Comparison of ENCODE assay signal across 28 cellular contexts in genomic region chr11:59025097-59025496, GRCh38.
DNase-seq lines count a peak whose midpoint lies in the region; ATAC-seq, FAIRE-seq and TF ChIP-seq lines count a peak whose summit lies in the region.
"Had no signal": no experiment of that assay in that cellular context is flagged by ENCODE, and none has a peak within 500 bp of the region (broad histone marks: within the 10 kb centered on the region; RNA-seq: fewer than 3 reads in every experiment).

No MANE protein-coding gene starts in this region.

- no peaks in the 10 kb centered on the region for H3K36me3 Mint-ChIP-seq in neural progenitor cell
- H3K36me3 Mint-ChIP-seq: stimulated activated effector memory CD8-positive, alpha-beta T cell treated with anti-CD3 and anti-CD28 coated beads, Interleukin-12 subunit alpha, Interleukin-12 subunit beta, amount 100 ng/mL, for 72 hours; T-cell had no signal

- H3K4me3 ChIP-seq in neural progenitor cell = no peak overlapping the region
- H3K4me3 ChIP-seq: cardiac muscle cell, left ventricle myocardium inferior, testis, vagina had no signal

- no peak overlapping the region for H3K9ac ChIP-seq in neural progenitor cell
- H3K9ac ChIP-seq: KMS-11 had no signal

- no peaks in the 10 kb centered on the region for H3K4me1 Mint-ChIP-seq in neural progenitor cell
- H3K4me1 Mint-ChIP-seq: stimulated activated effector memory CD8-positive, alpha-beta T cell treated with anti-CD3 and anti-CD28 coated beads, Interleukin-12 subunit alpha, Interleukin-12 subunit beta, amount 100 ng/mL, for 72 hours; T-cell had no signal

- no peak for TF ChIP-seq POLR2A in GM12892 (IDR thresholded peaks at IDR 0.05; ENCODE audit: low read depth, low read length)

- DNase-seq in COLO668 (lab: John Stamatoyannopoulos, UW; ENCODE audit: unreplicated experiment) (peak; percentile 51), GM19239 (ENCODE audit: insufficient read length, low spot score) (no peak), NCI-H748 treated with DMSO at 0.1 percent for 48 hours (lab: John Stamatoyannopoulos, UW) (peak; percentile 48), left lobe of liver (ENCODE audit: low spot score) (peak; percentile 72), NCI-H2107 treated with DMSO at 0.1 percent for 48 hours (lab: John Stamatoyannopoulos, UW; ENCODE audit: unreplicated experiment) (no peak), GM12892 (ENCODE audit: insufficient read length) (no peak), neural progenitor cell (ENCODE audit: low spot score) (no peak)
- DNase-seq: activated naive CD4-positive, alpha-beta T cell treated with anti-CD3 and anti-CD28 coated beads for 36 hours; activated T-cell treated with anti-CD3 and anti-CD28 coated beads, Interleukin-2, amount 50 U/mL, for 48 hours; amygdala; C1 segment of cervical spinal cord; foreskin fibroblast; left ventricle myocardium inferior; NCI-H2171; stimulated activated CD4-positive, alpha-beta T cell treated with anti-CD3 and anti-CD28 coated beads, Interleukin-1b, Interleukin-23, amount 100 ng/mL, for 48 hours; T-cell; testis had no signal

- H3K79me2 ChIP-seq in neural progenitor cell (ENCODE audit: low read depth) = no peaks in the 10 kb centered on the region

- no peaks in the 10 kb centered on the region for H3K9me3 Mint-ChIP-seq in neural progenitor cell
- H3K9me3 Mint-ChIP-seq: activated naive CD4-positive, alpha-beta T cell treated with anti-CD3 and anti-CD28 coated beads for 36 hours; stimulated activated effector memory CD8-positive, alpha-beta T cell treated with anti-CD3 and anti-CD28 coated beads, Interleukin-12 subunit alpha, Interleukin-12 subunit beta, amount 100 ng/mL, for 72 hours; T-cell had no signal

- H3K27me3 ChIP-seq in neural progenitor cell = no peaks in the 10 kb centered on the region
- H3K27me3 ChIP-seq: cardiac muscle cell, testis, vagina had no signal

- H3K4me1 ChIP-seq in neural progenitor cell = no peaks in the 10 kb centered on the region
- H3K4me1 ChIP-seq: left ventricle myocardium inferior, testis, vagina had no signal

- no peak overlapping the region for H3K27ac ChIP-seq in neural progenitor cell
- H3K27ac ChIP-seq: cardiac muscle cell, epithelial cell of prostate, KMS-11, left ventricle myocardium inferior, testis, vagina had no signal

- no peaks in the 10 kb centered on the region for H3K27me3 Mint-ChIP-seq in neural progenitor cell (ENCODE audit: insufficient read depth, low read depth)
- H3K27me3 Mint-ChIP-seq: progenitor cell of endocrine pancreas had no signal

- no peak overlapping the region for H3K4me3 Mint-ChIP-seq in neural progenitor cell
- H3K4me3 Mint-ChIP-seq: activated naive CD4-positive, alpha-beta T cell treated with anti-CD3 and anti-CD28 coated beads for 36 hours; stimulated activated effector memory CD8-positive, alpha-beta T cell treated with anti-CD3 and anti-CD28 coated beads, Interleukin-12 subunit alpha, Interleukin-12 subunit beta, amount 100 ng/mL, for 72 hours; T-cell had no signal

- no peak for TF ChIP-seq CTCF in neural progenitor cell (IDR thresholded peaks at IDR 0.05)

- H4K20me1 ChIP-seq in neural progenitor cell (ENCODE audit: low read depth) = no peaks in the 10 kb centered on the region

- H2AFZ ChIP-seq in neural progenitor cell (replicated peaks) = no peak overlapping the region

- H3K4me2 ChIP-seq in neural progenitor cell = no peak overlapping the region
- H3K4me2 ChIP-seq: KMS-11 had no signal

- H3K27ac Mint-ChIP-seq in neural progenitor cell = no peak overlapping the region
- H3K27ac Mint-ChIP-seq: activated naive CD4-positive, alpha-beta T cell treated with anti-CD3 and anti-CD28 coated beads for 36 hours; progenitor cell of endocrine pancreas; stimulated activated effector memory CD8-positive, alpha-beta T cell treated with anti-CD3 and anti-CD28 coated beads, Interleukin-12 subunit alpha, Interleukin-12 subunit beta, amount 100 ng/mL, for 72 hours; T-cell had no signal

- no peaks in the 10 kb centered on the region for H3K36me3 ChIP-seq in neural progenitor cell
- H3K36me3 ChIP-seq: cardiac muscle cell, left ventricle myocardium inferior, vagina had no signal

- no peaks in the 10 kb centered on the region for H3F3A ChIP-seq in neural progenitor cell (ENCODE audit: low read depth)

- no peaks in the 10 kb centered on the region for H3K9me3 ChIP-seq in neural progenitor cell (ENCODE audit: low read depth)
- H3K9me3 ChIP-seq: testis, vagina had no signal

- ATAC-seq in left lobe of liver (peak; percentile 91), GM21576 (IDR thresholded peaks at IDR 0.05; ENCODE audit: unreplicated experiment) (no peak)
- ATAC-seq: Panc1; stimulated activated effector memory CD8-positive, alpha-beta T cell treated with anti-CD3 and anti-CD28 coated beads, Interleukin-12 subunit alpha, Interleukin-12 subunit beta, amount 100 ng/mL, for 72 hours; T-cell had no signal

- FAIRE-seq in GM19239 (lab: Jason Lieb, UNC) (peak; percentile 60), GM12892 (lab: Jason Lieb, UNC) (no peak)
- FAIRE-seq: D721Med, G401.6, TTC549 had no signal

Comparison
In these comparisons a context has a peak if more than half of its experiments do, and no peak if none do; other contexts are left out.
1. DNase-seq: peak in COLO668 (single experiment), NCI-H748 treated with DMSO at 0.1 percent for 48 hours (single experiment) and left lobe of liver (single experiment); none in GM19239 (single experiment), NCI-H2107 treated with DMSO at 0.1 percent for 48 hours (single experiment), GM12892 (single experiment) and neural progenitor cell (single experiment).